ENCODE assay signal across 9 cellular contexts in genomic region chr9:92324451-92324850, GRCh38. TPM values are rescaled to one million over a fixed set of nuclear protein-coding genes. Genes with fewer than 3 reads are reported as not detected.
A peak's percentile ranks its signal among the peaks of the same experiment; 100 is the strongest.
DNase-seq lines count a peak whose midpoint lies in the region; ATAC-seq, FAIRE-seq and TF ChIP-seq lines count a peak whose summit lies in the region.
"Had no signal": no experiment of that assay in that cellular context is flagged by ENCODE, and none has a peak within 500 bp of the region (broad histone marks: within the 10 kb centered on the region; RNA-seq: fewer than 3 reads in every experiment).

No MANE protein-coding gene starts in this region.

- H3K79me2 ChIP-seq in KMS-11 (ENCODE audit: insufficient read depth, low read depth) = peaks cover 51% of the 10 kb centered on the region

- peak overlapping the region; percentile 98 for H3K4me2 ChIP-seq in KMS-11

- ATAC-seq in HG02840 (IDR thresholded peaks at IDR 0.05; ENCODE audit: low FRiP score, unreplicated experiment) (no peak), GM19455 (IDR thresholded peaks at IDR 0.05; ENCODE audit: unreplicated experiment) (no peak)

- H3K36me3 ChIP-seq in KMS-11 (ENCODE audit: insufficient read depth) (peaks cover 11% of the 10 kb centered on the region; the same call in 1 of the 2 replicates), bronchial epithelial cell (ENCODE audit: control insufficient read depth, insufficient read depth, low read length) (peaks cover 11% of the 10 kb centered on the region), muscle layer of colon (ENCODE audit: insufficient read depth, low read length) (peaks cover 28% of the 10 kb centered on the region)

- peak overlapping the region; percentile 90 for H2AFZ ChIP-seq in KMS-11 (ENCODE audit: low read depth)

- CTCF ChIA-PET in AG04449 (lab: Yijun Ruan, JAX) = interaction anchor here (0.9 to 12.2 kb wide), 5 partner anchors 19 to 309 kb away, joined by 3 to 120 read pairs (median 31); no protein-coding TSS in a partner anchor

- H3K27ac ChIP-seq in KMS-11 = peak overlapping the region; percentile 93; the same call in 1 of the 2 replicates
- H3K27ac ChIP-seq in muscle layer of colon (ENCODE audit: low read depth, low read length) = peak overlapping the region; percentile 99

- TF ChIP-seq CTCF in AG04449 (IDR thresholded peaks at IDR 0.05; ENCODE audit: insufficient read depth, low read length, missing control alignments) (no peak), KMS-11 (conservative IDR thresholded peaks at IDR 0.05; ENCODE audit: low read depth, low read length) (no peak), bronchial epithelial cell (IDR thresholded peaks at IDR 0.05; ENCODE audit: insufficient read depth, low read length, severe bottlenecking) (no peak)

- no peaks in the 10 kb centered on the region for H4K20me1 ChIP-seq in KMS-11 (ENCODE audit: insufficient read depth)

- DNase-seq in AG04449 (ENCODE audit: low read depth, low spot score) (no peak), bronchial epithelial cell (ENCODE audit: low read depth) (no peak), KG1 (lab: John Stamatoyannopoulos, UW) (no peak), AML-193 (lab: John Stamatoyannopoulos, UW) (no peak)

- H3K4me1 ChIP-seq in KMS-11 (ENCODE audit: low read depth, poor library complexity, severe bottlenecking) (peaks cover 35% of the 10 kb centered on the region), muscle layer of colon (ENCODE audit: insufficient read depth, low read length) (peaks cover 20% of the 10 kb centered on the region)

- no peaks in the 10 kb centered on the region for H3K9me3 ChIP-seq in muscle layer of colon (ENCODE audit: low read length)

- POLR2A ChIA-PET in AG04449 (lab: Yijun Ruan, JAX) = interaction anchor here (1.1 kb wide), 1 partner anchor 186 kb away, joined by 3 read pairs; no protein-coding TSS in a partner anchor

- H3K27me3 ChIP-seq in KMS-11 (ENCODE audit: insufficient read depth, low read depth) = no peaks in the 10 kb centered on the region
- no peaks in the 10 kb centered on the region for H3K27me3 ChIP-seq in bronchial epithelial cell (ENCODE audit: control insufficient read depth, insufficient read depth, low read length)
- no peaks in the 10 kb centered on the region for H3K27me3 ChIP-seq in muscle layer of colon (ENCODE audit: control insufficient read depth in 1 of 2, insufficient read depth in 2 of 2, low read length in 2 of 2)

- H3K4me3 ChIP-seq in AG04449 (ENCODE audit: low read depth, low read length) (peak overlapping the region; percentile 90), KMS-11 (IDR thresholded peaks at IDR 0.05; ENCODE audit: insufficient read depth, low read depth, low read length) (peak overlapping the region; percentile 57), bronchial epithelial cell (ENCODE audit: low read depth, low read length) (peak overlapping the region; percentile 92), muscle layer of colon (ENCODE audit: low read depth in 1 of 2, low read length in 2 of 2) (peak overlapping the region; percentile 72 to 98)

- peak overlapping the region; percentile 98 for H3K9ac ChIP-seq in KMS-11
- H3K9ac ChIP-seq in muscle layer of colon (ENCODE audit: low read length) = peak overlapping the region; percentile 33

- FAIRE-seq in bronchial epithelial cell (lab: Jason Lieb, UNC) = no peak
- FAIRE-seq: TTC549 had no signal

RNA-seq across cellular contexts. Expression of gene NOL8, which starts 0.7 kb away (rescaled TPM):
- 15.7 and 19.7 TPM in 2 replicates for total RNA-seq in bronchial epithelial cell

RNA-seq across cellular contexts. Expression of gene CENPP, which starts 1.3 kb away (rescaled TPM):
- total RNA-seq in bronchial epithelial cell = 0.38 and 1.3 TPM in 2 replicates

RNA-seq across cellular contexts. Expression of gene IARS1, which starts 31.0 kb away (rescaled TPM):
- total RNA-seq in bronchial epithelial cell = 379 and 631 TPM in 2 replicates
